8 cellular contexts compared by ENCODE assay signal in genomic region chr19:19997656-19998268, GRCh38. TPM values are rescaled to one million over a fixed set of nuclear protein-coding genes. Genes with fewer than 3 reads are reported as not detected.
DNase-seq lines count a peak whose midpoint lies in the region; ATAC-seq and TF ChIP-seq lines count a peak whose summit lies in the region.

No MANE protein-coding gene starts in this region.

- H3K27ac ChIP-seq in cardiac muscle cell (no peak overlapping the region), heart right ventricle (no peak overlapping the region)

- ATAC-seq in heart right ventricle, result no peak
- no peak for ATAC-seq in GM19397 (IDR thresholded peaks at IDR 0.05; ENCODE audit: unreplicated experiment)
- ATAC-seq in GM18861 (IDR thresholded peaks at IDR 0.05; ENCODE audit: unreplicated experiment), result no peak

- H3K4me3 ChIP-seq in cardiac muscle cell (no peak overlapping the region), heart right ventricle (no peak overlapping the region)

- H3K36me3 ChIP-seq in cardiac muscle cell, result no peaks in the 10 kb centered on the region
- peaks cover 0 to 3% (median 0%) of the 10 kb centered on the region in 9 donors for H3K36me3 ChIP-seq in heart right ventricle

- H3K27me3 ChIP-seq in cardiac muscle cell (no peaks in the 10 kb centered on the region), heart right ventricle (no peaks in the 10 kb centered on the region)

- TF ChIP-seq CTCF in cardiac muscle cell (IDR thresholded peaks at IDR 0.05; ENCODE audit: low read depth, low read length) (peak; percentile 38), heart right ventricle (IDR thresholded peaks at IDR 0.05) (peak; percentile 44 to 86 (median 75))

- intact Hi-C loops in cardiac septum (cut with DNase I), result no loop called here
- intact Hi-C loops in heart right ventricle (cut with DNase I), result loop anchor here in 2 of 10 donors (5.0 to 10.0 kb wide), 2 partner anchors 277 to 280 kb away; no protein-coding TSS in a partner anchor

- DNase-seq in cardiac muscle cell (ENCODE audit: low read depth in 1 of 2, low spot score in 1 of 2), result peak in 1 of 2 donors; percentile 14
- DNase-seq in cardiac septum (ENCODE audit: low spot score), result no peak
- DNase-seq in activated T-cell treated with anti-CD3 and anti-CD28 coated beads for 24 hours (ENCODE audit: low read depth), result peak; percentile 3
- peak; percentile 6 to 21 for DNase-seq in heart right ventricle
- peak; percentile 19 for DNase-seq in stimulated activated CD4-positive, alpha-beta T cell treated with anti-CD3 and anti-CD28 coated beads, Interleukin-1b, Interleukin-23, amount 100 ng/mL, for 48 hours
- no peak for DNase-seq in NCI-H226

- H3K4me1 ChIP-seq in cardiac muscle cell (ENCODE audit: low read depth), result no peaks in the 10 kb centered on the region
- H3K4me1 ChIP-seq in heart right ventricle, result no peaks in the 10 kb centered on the region

- 44 to 48% methylated on average over 7 of the region's 7 CpGs for WGBS in heart right ventricle, 2 donors

- H3K9me3 ChIP-seq in cardiac muscle cell (ENCODE audit: low read depth) (no peaks in the 10 kb centered on the region), heart right ventricle (peaks cover 0 to 52% (median 0%) of the 10 kb centered on the region in 11 donors)

RNA-seq across cellular contexts. Expression of gene ZNF682, which starts 41.5 kb away (rescaled TPM):
- total RNA-seq in cardiac muscle cell, result 9.1 and 11.9 TPM in 2 replicates
- polyA plus RNA-seq in cardiac muscle cell, result 16.8 and 18.3 TPM in 2 replicates
- 2.9 TPM for total RNA-seq in cardiac septum
- 1 to 10 TPM; 1.9 to 8.8 (median 4.8) TPM for total RNA-seq in heart right ventricle
- 10 to 100 TPM in 1 of 2 donors, 1 to 10 TPM in 1; 2.7 to 31.8 TPM for polyA plus RNA-seq in heart right ventricle

Comparison
In these comparisons a context has a peak if more than half of its experiments do, and no peak if none do; other contexts are left out.
1. DNase-seq: peak in activated T-cell treated with anti-CD3 and anti-CD28 coated beads for 24 hours (single experiment), heart right ventricle (2 of 2) and stimulated activated CD4-positive, alpha-beta T cell treated with anti-CD3 and anti-CD28 coated beads, Interleukin-1b, Interleukin-23, amount 100 ng/mL, for 48 hours (single experiment); none in cardiac septum (single experiment) and NCI-H226 (single experiment).